In genomic region chr1:82466894-82467293, GRCh38 we compare ENCODE assay signal across 20 cellular contexts.
"Had no signal": no experiment of that assay in that cellular context is flagged by ENCODE, and none has a peak within 500 bp of the region (broad histone marks: within the 10 kb centered on the region; RNA-seq: fewer than 3 reads in every experiment).

No MANE protein-coding gene starts in this region.

- H3K4me3 ChIP-seq: coronary artery, esophagus muscularis mucosa, prostate gland, thoracic aorta, upper lobe of left lung had no signal

- H3K36me3 ChIP-seq: esophagus muscularis mucosa, prostate gland, thoracic aorta, upper lobe of left lung had no signal

- FAIRE-seq: bronchial epithelial cell had no signal

- H3K4me1 ChIP-seq: prostate gland had no signal

- H3K27me3 ChIP-seq: esophagus muscularis mucosa, upper lobe of left lung had no signal

- H3K27ac ChIP-seq: coronary artery, esophagus muscularis mucosa, prostate gland, thoracic aorta, upper lobe of left lung had no signal

- DNase-seq: activated CD4-positive, alpha-beta memory T cell treated with anti-CD3 and anti-CD28 coated beads for 36 hours; activated CD4-positive, alpha-beta T cell treated with anti-CD3 and anti-CD28 coated beads for 48 hours; activated naive CD4-positive, alpha-beta T cell treated with anti-CD3 and anti-CD28 coated beads for 36 hours; activated naive CD8-positive, alpha-beta T cell treated with anti-CD3 and anti-CD28 coated beads, Interleukin-2, amount 10 ng/mL, durations not matched to agents 7 days and 5 days; activated T-cell treated with anti-CD3 and anti-CD28 coated beads, Interleukin-2, amount 50 U/mL, for 48 hours; amniotic stem cell; glutamatergic neuron; hippocampal formation; left ventricle myocardium superior; mammary epithelial cell; natural killer cell; stimulated activated CD4-positive, alpha-beta T cell treated with anti-CD3 and anti-CD28 coated beads, Interleukin-4, amount 100 ng/mL, for 1 hour; stimulated activated naive CD4-positive, alpha-beta T cell treated with Interleukin-2 at 50 U/mL for 16 hours; T-helper 9 cell; upper lobe of left lung had no signal

- H3K9me3 ChIP-seq: esophagus muscularis mucosa, prostate gland, thoracic aorta, upper lobe of left lung had no signal
